In the genomic region with DNA sequence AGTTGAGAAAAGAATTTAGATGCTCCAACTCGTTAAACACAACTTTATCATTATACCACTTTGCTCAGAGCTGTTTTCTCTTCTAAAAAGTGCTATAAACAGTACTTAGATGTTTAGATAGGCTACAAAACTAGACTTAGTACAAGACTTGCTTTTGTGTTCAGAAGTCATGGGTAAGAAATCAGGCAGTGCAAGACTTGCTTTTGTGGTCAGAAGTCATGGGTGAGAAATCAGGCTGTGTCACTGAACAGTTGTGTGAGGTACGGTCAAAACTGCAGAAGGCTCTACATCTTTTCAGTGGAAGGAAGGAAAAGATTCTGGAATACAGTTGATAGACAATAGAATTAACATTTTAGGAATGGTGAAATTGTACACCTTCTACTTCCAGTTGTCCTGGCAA, we compare ENCODE assay signal across 28 cellular contexts.
"Had no signal": no experiment of that assay in that cellular context is flagged by ENCODE, and none has a peak within 500 bp of the region (broad histone marks: within the 10 kb centered on the region; RNA-seq: fewer than 3 reads in every experiment).

No MANE protein-coding gene starts in this region.

- H3K4me3 ChIP-seq: coronary artery, dorsolateral prefrontal cortex, esophagus muscularis mucosa, heart left ventricle had no signal

- H3K27ac ChIP-seq: brain microvascular endothelial cell, coronary artery, dorsolateral prefrontal cortex, esophagus muscularis mucosa, heart left ventricle, VCaP had no signal

- FAIRE-seq: astrocyte, bronchial epithelial cell, frontal cortex had no signal

- H3K36me3 ChIP-seq: brain microvascular endothelial cell, esophagus muscularis mucosa, heart left ventricle had no signal

- H3K9me3 ChIP-seq: esophagus muscularis mucosa, heart left ventricle had no signal

- DNase-seq: activated CD4-positive, alpha-beta memory T cell treated with anti-CD3 and anti-CD28 coated beads, Interleukin-2, amount 10 ng/mL, durations not matched to agents 7 days and 5 days; activated CD4-positive, alpha-beta T cell treated with anti-CD3 and anti-CD28 coated beads for 1 hour; activated CD4-positive, alpha-beta T cell treated with anti-CD3 and anti-CD28 coated beads for 4 hours; activated CD4-positive, alpha-beta T cell treated with anti-CD3 and anti-CD28 coated beads, Interleukin-2, amount 10 ng/mL, durations not matched to agents 7 days and 5 days; activated CD4-positive, alpha-beta T cell treated with anti-CD3 and anti-CD28 coated beads, Interleukin-2, amount 50 U/mL, for 4 hours; activated CD8-positive, alpha-beta memory T cell treated with anti-CD3 and anti-CD28 coated beads, Interleukin-2, amount 50 U/mL, for 48 hours; activated gamma-delta T cell treated with Interleukin-2 at 50 U/mL for 16 hours; activated naive CD4-positive, alpha-beta T cell treated with anti-CD3 and anti-CD28 coated beads, Interleukin-2, amount 50 U/mL, for 16 hours; activated naive CD4-positive, alpha-beta T cell treated with Interleukin-2 at 50 U/mL for 16 hours; activated T-cell treated with anti-CD3 and anti-CD28 coated beads for 4 hours; activated T-cell treated with anti-CD3 and anti-CD28 coated beads, Interleukin-2, amount 50 U/mL, for 24 hours; activated T-cell treated with anti-CD3 and anti-CD28 coated beads, Interleukin-2, amount 50 U/mL, for 72 hours; amniotic stem cell; anterior cingulate cortex; brain microvascular endothelial cell; dorsolateral prefrontal cortex; effector memory CD4-positive, alpha-beta T cell; endodermal cell; erythroblast; glutamatergic neuron; heart left ventricle; T-helper 2 cell had no signal

- H3K27me3 ChIP-seq: brain microvascular endothelial cell, esophagus muscularis mucosa, heart left ventricle had no signal

- H3K4me1 ChIP-seq: esophagus muscularis mucosa, heart left ventricle had no signal
